ENCODE assay signal across 28 cellular contexts in genomic region chr1:23325393-23325792, GRCh38. TPM values are rescaled to one million over a fixed set of nuclear protein-coding genes. Genes with fewer than 3 reads are reported as not detected.
DNase-seq lines count a peak whose midpoint lies in the region; ATAC-seq and TF ChIP-seq lines count a peak whose summit lies in the region.
"Had no signal": no experiment of that assay in that cellular context is flagged by ENCODE, and none has a peak within 500 bp of the region (broad histone marks: within the 10 kb centered on the region; RNA-seq: fewer than 3 reads in every experiment).

No MANE protein-coding gene starts in this region.

- H3K27me3 Mint-ChIP-seq in CD14-positive monocyte (ENCODE audit: low read depth in 3 of 3) (no peaks in the 10 kb centered on the region), WTC11 (ENCODE audit: low read depth) (no peaks in the 10 kb centered on the region), chondrocyte (ENCODE audit: low read depth) (no peaks in the 10 kb centered on the region)
- H3K27me3 Mint-ChIP-seq in CD8-positive, alpha-beta T cell (ENCODE audit: low read depth) = no peaks in the 10 kb centered on the region

- ATAC-seq in CD8-positive, alpha-beta T cell = no peak
- no peak for ATAC-seq in WTC11
- ATAC-seq in HG03378 (IDR thresholded peaks at IDR 0.05; ENCODE audit: unreplicated experiment) = no peak
- ATAC-seq: A549, GM23338, HepG2, PC-3 had no signal

- no peaks in the 10 kb centered on the region for H3K27me3 ChIP-seq in CD8-positive, alpha-beta T cell (ENCODE audit: insufficient read depth, low read length)

- TF ChIP-seq CTCF in CD14-positive monocyte (IDR thresholded peaks at IDR 0.05) (no peak), WTC11 (IDR thresholded peaks at IDR 0.05) (no peak), chondrocyte (IDR thresholded peaks at IDR 0.05) (no peak)
- TF ChIP-seq CTCF in CD8-positive, alpha-beta T cell (IDR thresholded peaks at IDR 0.05) = no peak

- peaks cover 57 to 80% of the 10 kb centered on the region in 2 donors for H3K36me3 Mint-ChIP-seq in CD14-positive monocyte
- H3K36me3 Mint-ChIP-seq in CD8-positive, alpha-beta T cell = peaks cover 67% of the 10 kb centered on the region
- peaks cover 58% of the 10 kb centered on the region for H3K36me3 Mint-ChIP-seq in WTC11
- H3K36me3 Mint-ChIP-seq in chondrocyte (ENCODE audit: low read depth) = peaks cover 32% of the 10 kb centered on the region

- no peak for DNase-seq in CD14-positive monocyte (ENCODE audit: low spot score)
- DNase-seq in CD8-positive, alpha-beta T cell = no peak
- DNase-seq in WTC11 (ENCODE audit: low spot score) = no peak
- DNase-seq in chondrocyte (ENCODE audit: low spot score) = no peak
- DNase-seq in Ammon's horn (ENCODE audit: low spot score) = no peak
- DNase-seq in HEK293T (ENCODE audit: extremely low spot score) = no peak
- no peak for DNase-seq in activated CD4-positive, alpha-beta T cell treated with anti-CD3 and anti-CD28 coated beads, Interleukin-2, amount 50 U/mL, for 4 hours
- DNase-seq: AML-193; C1 segment of cervical spinal cord; DMS153; DND-41; Kasumi-1; MV-4-11; NCI-H1105; NCI-H146; NCI-H1930; NCI-H446; NCI-H526; NCI-H82; NK-92 treated with Interleukin-12 subunit alpha and Interleukin-12 subunit beta, amount 100 ng/mL, for 24 hours; PC-3; SK-N-SH; SW 1271 had no signal

- H3K9me3 Mint-ChIP-seq in CD14-positive monocyte (no peaks in the 10 kb centered on the region), WTC11 (no peaks in the 10 kb centered on the region), chondrocyte (ENCODE audit: low read depth) (no peaks in the 10 kb centered on the region)
- no peaks in the 10 kb centered on the region for H3K9me3 Mint-ChIP-seq in CD8-positive, alpha-beta T cell
- H3K9me3 Mint-ChIP-seq: GM23338 had no signal

- peaks cover 26% of the 10 kb centered on the region for H3K36me3 ChIP-seq in CD8-positive, alpha-beta T cell (ENCODE audit: insufficient read depth, low read length)

- POLR2A ChIA-PET in CD8-positive, alpha-beta T cell (lab: Charles Lee) = no interaction called here
- POLR2A ChIA-PET in WTC11 (lab: Charles Lee) (no interaction called here), HEK293T (lab: Yijun Ruan, JAX) (interaction anchor here (1.0 to 1.2 kb wide), 2 partner anchors 19 to 43 kb away, joined by 4 to 5 read pairs; partner anchors contain the start of gene HNRNPR)

- no peaks in the 10 kb centered on the region for H3K4me1 ChIP-seq in CD8-positive, alpha-beta T cell (ENCODE audit: insufficient read depth, low read length)
- H3K4me1 ChIP-seq: HAP-1 had no signal

- H3K9me3 ChIP-seq in CD8-positive, alpha-beta T cell (ENCODE audit: low read length) = no peaks in the 10 kb centered on the region
- H3K9me3 ChIP-seq: A549, HAP-1, SK-N-SH had no signal

- no peak overlapping the region for H3K4me3 ChIP-seq in CD8-positive, alpha-beta T cell (ENCODE audit: low read depth, low read length)
- H3K4me3 ChIP-seq: A549, GM23338, HAP-1 had no signal

- H3K27ac ChIP-seq in CD8-positive, alpha-beta T cell (ENCODE audit: low read depth, low read length) = no peak overlapping the region
- H3K27ac ChIP-seq: A549 had no signal

- H3K27ac Mint-ChIP-seq in CD14-positive monocyte = peak overlapping the region in 4 of 7 donors; percentile 14 to 39 (median 26)
- peak overlapping the region; percentile 69 for H3K27ac Mint-ChIP-seq in CD8-positive, alpha-beta T cell
- peak overlapping the region; percentile 6; the same call in 1 of the 2 replicates for H3K27ac Mint-ChIP-seq in WTC11
- H3K27ac Mint-ChIP-seq in chondrocyte (ENCODE audit: unreplicated experiment) = peak overlapping the region; percentile 6
- H3K27ac Mint-ChIP-seq: GM23338 had no signal

- H3K4me1 Mint-ChIP-seq in CD14-positive monocyte (peaks cover 2% of the 10 kb centered on the region), WTC11 (no peaks in the 10 kb centered on the region), chondrocyte (ENCODE audit: low read depth) (peaks cover 20% of the 10 kb centered on the region)
- H3K4me1 Mint-ChIP-seq in CD8-positive, alpha-beta T cell (ENCODE audit: low read depth) = peaks cover 37% of the 10 kb centered on the region
- H3K4me1 Mint-ChIP-seq: GM23338 had no signal

- CTCF ChIA-PET in CD8-positive, alpha-beta T cell (lab: Charles Lee) = no interaction called here
- CTCF ChIA-PET in WTC11 (lab: Charles Lee) = no interaction called here
- CTCF ChIA-PET in HEK293T (lab: Yijun Ruan, JAX) = interaction anchor here (0.8 kb wide), 1 partner anchor 242 kb away, joined by 3 read pairs; no protein-coding TSS in a partner anchor

- intact Hi-C loops in CD14-positive monocyte (cut with micrococcal nuclease) = no loop called here
- intact Hi-C loops in CD8-positive, alpha-beta T cell (cut with DNase I, micrococcal nuclease) = no loop called here

- no peak overlapping the region for H3K4me3 Mint-ChIP-seq in CD14-positive monocyte
- no peak overlapping the region for H3K4me3 Mint-ChIP-seq in CD8-positive, alpha-beta T cell
- H3K4me3 Mint-ChIP-seq in WTC11 = no peak overlapping the region
- H3K4me3 Mint-ChIP-seq in chondrocyte (ENCODE audit: unreplicated experiment) = no peak overlapping the region
- H3K4me3 Mint-ChIP-seq: GM23338 had no signal

TF ChIP-seq in WTC11, 78 proteins besides CTCF, POLR2A, EP300 and RAD21 (continues in another document):
- no peak for TF ChIP-seq AFF4 (CRISPR knock-in tag; IDR thresholded peaks at IDR 0.05; ENCODE audit: borderline replicate concordance)

TF ChIP-seq in HEK293T, 16 proteins besides CTCF, POLR2A, EP300 and RAD21:
- no peak for TF ChIP-seq NFRKB (IDR thresholded peaks at IDR 0.05)
- TF ChIP-seq SUZ12 (IDR thresholded peaks at IDR 0.05) = no peak
- TF ChIP-seq HDGF (IDR thresholded peaks at IDR 0.05; ENCODE audit: borderline replicate concordance) = no peak
- no peak for TF ChIP-seq BHLHE40 (IDR thresholded peaks at IDR 0.05; ENCODE audit: borderline replicate concordance)
- no peak for TF ChIP-seq PKNOX1 (IDR thresholded peaks at IDR 0.05)
- TF ChIP-seq SP1 (IDR thresholded peaks at IDR 0.05) = no peak
- TF ChIP-seq TARDBP (IDR thresholded peaks at IDR 0.05) = no peak
- no peak for TF ChIP-seq L3MBTL2 (conservative IDR thresholded peaks at IDR 0.05)
- no peak for TF ChIP-seq ARNT (IDR thresholded peaks at IDR 0.05)
- TF ChIP-seq FOXK2 (IDR thresholded peaks at IDR 0.05) = no peak
- TF ChIP-seq LEF1 (IDR thresholded peaks at IDR 0.05; ENCODE audit: borderline replicate concordance) = no peak

RNA-seq across cellular contexts. Expression of gene HNRNPR, which starts 18.7 kb away (rescaled TPM):
- polyA plus RNA-seq in CD14-positive monocyte = 100 to 1,000 TPM in 1 of 2 donors, 10 to 100 TPM in 1; 82.9 to 112 TPM
- total RNA-seq in CD8-positive, alpha-beta T cell = 100 to 1,000 TPM; 102 to 103 TPM
- total RNA-seq in WTC11 (2021) (157 to 178 TPM (median 170 TPM) in 3 replicates), chondrocyte (91.0 to 151 TPM (median 91.3 TPM) in 3 replicates)

RNA-seq across cellular contexts. Expression of gene ZNF436, which starts 44.2 kb away (rescaled TPM):
- polyA plus RNA-seq in CD14-positive monocyte = 1 to 10 TPM; 1.4 to 2.0 TPM
- total RNA-seq in CD8-positive, alpha-beta T cell = 1 to 10 TPM; 3.4 to 3.9 TPM
- total RNA-seq in WTC11 (2021) = 1.3 to 1.7 TPM (median 1.6 TPM) in 3 replicates
- total RNA-seq in chondrocyte = 17.0 to 18.6 TPM (median 17.4 TPM) in 3 replicates

Comparison
In these comparisons a context has a peak if more than half of its experiments do, and no peak if none do; other contexts are left out.
1. H3K27ac Mint-ChIP-seq: peak in every context shown above with its lines; median percentile 69 in CD8-positive, alpha-beta T cell; 26 in CD14-positive monocyte; 6 in WTC11; 6 in chondrocyte.